Comparison of ENCODE assay signal across 24 cellular contexts in the genomic region with DNA sequence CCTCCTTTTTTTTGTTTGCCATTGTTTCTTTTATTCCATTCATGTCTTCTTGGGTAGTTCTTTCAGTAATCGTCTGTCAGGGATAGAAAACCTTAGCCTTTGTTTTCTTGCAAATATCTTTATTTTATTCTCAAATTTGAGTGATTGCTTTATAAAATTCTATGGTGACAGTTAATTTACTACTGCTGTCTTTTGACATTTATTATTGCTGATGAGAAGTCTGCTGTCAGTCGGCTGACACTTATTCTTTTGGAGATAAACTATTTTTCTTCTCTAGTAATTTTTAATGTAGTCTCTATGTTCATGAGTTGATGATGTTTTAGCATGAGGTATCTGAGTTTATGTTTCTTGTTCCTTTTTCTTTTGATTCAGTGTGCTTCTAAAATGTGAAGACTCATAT.
"Had no signal": no experiment of that assay in that cellular context is flagged by ENCODE, and none has a peak within 500 bp of the region (broad histone marks: within the 10 kb centered on the region; RNA-seq: fewer than 3 reads in every experiment).

No MANE protein-coding gene starts in this region.

- H3K27ac ChIP-seq: colonic mucosa, coronary artery, dorsolateral prefrontal cortex, epithelial cell of prostate, esophagus muscularis mucosa, esophagus squamous epithelium, foreskin keratinocyte, gastrocnemius medialis, gastroesophageal sphincter, heart left ventricle, heart right ventricle had no signal

- H3K36me3 ChIP-seq: colonic mucosa, esophagus muscularis mucosa, esophagus squamous epithelium, gastrocnemius medialis, gastroesophageal sphincter, heart left ventricle, heart right ventricle had no signal

- H3K9me3 ChIP-seq: colonic mucosa, gastrocnemius medialis had no signal

- H3K4me3 ChIP-seq: colonic mucosa, coronary artery, dorsolateral prefrontal cortex, esophagus muscularis mucosa, esophagus squamous epithelium, gastrocnemius medialis, gastroesophageal sphincter, heart left ventricle, heart right ventricle had no signal

- DNase-seq: colonic mucosa; cortex of kidney; dermis blood vessel endothelial cell; dorsolateral prefrontal cortex; effector CD4-positive, alpha-beta T cell; effector CD8-positive, alpha-beta T cell; effector memory CD4-positive, alpha-beta T cell; effector memory CD8-positive, alpha-beta T cell; endodermal cell; erythroblast; esophagus squamous epithelium; foreskin fibroblast; foreskin keratinocyte; foreskin melanocyte; gastrocnemius medialis; glutamatergic neuron; head of caudate nucleus; heart left ventricle; heart right ventricle had no signal

- ATAC-seq: effector memory CD8-positive, alpha-beta T cell; esophagus mucosa; foreskin keratinocyte; gastrocnemius medialis; gastroesophageal sphincter; heart left ventricle; heart right ventricle had no signal

- H3K27me3 ChIP-seq: colonic mucosa, dorsolateral prefrontal cortex, esophagus muscularis mucosa, esophagus squamous epithelium, foreskin keratinocyte, gastrocnemius medialis, gastroesophageal sphincter, heart left ventricle, heart right ventricle had no signal

- H3K4me1 ChIP-seq: colonic mucosa, esophagus muscularis mucosa, gastrocnemius medialis, gastroesophageal sphincter had no signal
